1 cellular context compared by ENCODE assay signal in genomic region chrX:147550217-147550616, GRCh38.
TF ChIP-seq lines count a peak whose summit lies in the region.

No MANE protein-coding gene starts in this region.

TF ChIP-seq in GM12878, 131 proteins besides CTCF, POLR2A, EP300 and RAD21:
- TF ChIP-seq ZNF24 (IDR thresholded peaks at IDR 0.05) (no peak), LARP7 (IDR thresholded peaks at IDR 0.05) (no peak), BCL3 (IDR thresholded peaks at IDR 0.05; ENCODE audit: borderline replicate concordance, insufficient read depth, low read depth, low read length, poor library complexity, severe bottlenecking) (no peak), SMAD1 (IDR thresholded peaks at IDR 0.05; ENCODE audit: low read depth, partially characterized antibody) (no peak), CEBPZ (IDR thresholded peaks at IDR 0.05; ENCODE audit: low read depth, low read length) (no peak), BRCA1 (IDR thresholded peaks at IDR 0.05; ENCODE audit: low read depth, low read length) (no peak), RUNX3 (IDR thresholded peaks at IDR 0.05; ENCODE audit: low read length) (no peak), CHD4 (IDR thresholded peaks at IDR 0.05) (no peak), ZNF592 (IDR thresholded peaks at IDR 0.05) (no peak), BCLAF1 (IDR thresholded peaks at IDR 0.05) (no peak), CBX3 (IDR thresholded peaks at IDR 0.05; ENCODE audit: borderline replicate concordance, low read depth) (no peak), SKIL (IDR thresholded peaks at IDR 0.05; ENCODE audit: low read depth, poor library complexity, severe bottlenecking) (no peak), SIN3A (IDR thresholded peaks at IDR 0.05; ENCODE audit: low read depth, low read length) (no peak)
TF ChIP-seq in GM12878: peak in this region for 0.
